In the genomic region with DNA sequence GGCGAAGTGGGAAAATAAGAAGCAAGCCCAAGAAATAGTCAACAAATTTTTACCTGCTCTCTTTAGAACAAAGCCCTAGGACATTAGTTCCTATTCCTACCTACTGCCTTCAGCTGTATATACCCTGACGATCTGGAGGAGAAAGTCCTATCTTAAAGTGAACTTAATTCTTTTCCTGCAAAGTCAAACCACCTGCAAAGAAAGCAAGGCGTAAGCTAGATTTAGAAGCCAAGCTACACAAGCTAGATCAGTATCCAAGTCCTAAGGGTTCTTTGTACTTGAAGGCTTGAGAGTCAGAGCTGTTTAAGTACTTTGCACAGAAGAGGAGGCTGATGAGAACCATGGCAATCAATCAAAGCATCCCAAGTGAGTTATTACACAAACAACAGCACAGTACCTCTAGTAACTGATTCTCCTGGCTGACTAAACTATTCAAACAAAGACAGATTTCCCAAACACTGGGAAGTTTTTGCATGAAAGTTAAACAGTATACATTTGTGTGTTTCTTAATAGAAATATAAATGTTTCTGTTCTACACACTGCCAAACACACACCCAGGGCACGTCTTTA, we compare ENCODE assay signal across 1 cellular context.
TF ChIP-seq lines count a peak whose summit lies in the region.

No MANE protein-coding gene starts in this region.

TF ChIP-seq in SK-N-SH treated with all-trans-retinoic acid at 6 μM for 48 hours, 23 proteins besides CTCF, POLR2A, EP300 and RAD21 (continued from another document):
- TF ChIP-seq BACH2 (CRISPR knock-in tag; IDR thresholded peaks at IDR 0.05; ENCODE audit: borderline replicate concordance) (no peak), SNAI2 (CRISPR knock-in tag; IDR thresholded peaks at IDR 0.05) (no peak), ARNTL (CRISPR knock-in tag; IDR thresholded peaks at IDR 0.05; ENCODE audit: borderline replicate concordance, low read depth) (no peak)
TF ChIP-seq in SK-N-SH treated with all-trans-retinoic acid at 6 μM for 48 hours: peak in this region for 0.
